8 cellular contexts compared by ENCODE assay signal in genomic region chr2:169828141-169828811, GRCh38. TPM values are rescaled to one million over a fixed set of nuclear protein-coding genes. Genes with fewer than 3 reads are reported as not detected.
DNase-seq lines count a peak whose midpoint lies in the region; ATAC-seq and TF ChIP-seq lines count a peak whose summit lies in the region.

No MANE protein-coding gene starts in this region.

- no peak for TF ChIP-seq POLR2A in GM18505 (IDR thresholded peaks at IDR 0.05; ENCODE audit: borderline replicate concordance, extremely low read depth, insufficient read depth, insufficient read length)

- TF ChIP-seq CTCF in C4-2B (conservative IDR thresholded peaks at IDR 0.05) (no peak), VCaP (conservative IDR thresholded peaks at IDR 0.05) (no peak)

- ATAC-seq in GM21360 (IDR thresholded peaks at IDR 0.05; ENCODE audit: unreplicated experiment) (peak; percentile 34), GM18505 (IDR thresholded peaks at IDR 0.05; ENCODE audit: unreplicated experiment) (no peak)

- H3K27ac ChIP-seq in C4-2B = peak overlapping the region; percentile 87
- peak overlapping the region; percentile 91 for H3K27ac ChIP-seq in VCaP

- peak; percentile 18 for DNase-seq in MV-4-11 (lab: John Stamatoyannopoulos, UW)
- peak; percentile 61 for DNase-seq in cerebellum (ENCODE audit: low spot score)
- DNase-seq in kidney glomerular epithelial cell (lab: John Stamatoyannopoulos, UW) = peak; percentile 25
- peak; percentile 15 to 41 for DNase-seq in stimulated activated CD4-positive, alpha-beta T cell treated with anti-CD3 and anti-CD28 coated beads, Interleukin-1b, Interleukin-23, amount 100 ng/mL, for 4 hours (ENCODE audit: low read depth in 2 of 2)

RNA-seq across cellular contexts. Expression of gene UBR3, which starts 1.0 kb away (rescaled TPM):
- 130 TPM for total RNA-seq in cerebellum

RNA-seq across cellular contexts. Expression of gene METTL5, which starts 3.6 kb away (rescaled TPM):
- total RNA-seq in cerebellum = 31.8 TPM

RNA-seq across cellular contexts. Expression of gene SSB, which starts 29.6 kb away (rescaled TPM):
- 73.9 TPM for total RNA-seq in cerebellum
